In the genomic region with DNA sequence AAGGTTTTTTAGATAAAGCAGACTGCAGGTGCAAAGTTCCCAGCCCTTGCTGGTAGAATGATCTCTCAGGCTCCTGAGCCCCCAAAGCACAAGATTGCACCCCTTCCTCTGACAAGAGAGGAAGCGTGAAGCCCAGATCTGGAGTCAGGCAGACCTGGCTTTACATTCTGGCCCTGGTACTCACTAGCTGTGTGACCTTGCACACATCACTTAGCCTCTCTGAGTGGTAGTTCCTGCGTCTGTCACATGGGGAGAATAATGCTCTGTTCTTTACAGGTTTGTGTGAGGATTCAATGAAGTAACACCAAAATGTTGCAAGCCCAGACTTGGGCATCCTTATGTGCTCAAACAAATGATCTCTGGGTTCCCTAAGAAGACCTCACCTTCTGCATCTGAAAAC, we compare ENCODE assay signal across 13 cellular contexts.
DNase-seq lines count a peak whose midpoint lies in the region; ATAC-seq, FAIRE-seq and TF ChIP-seq lines count a peak whose summit lies in the region.
"Had no signal": no experiment of that assay in that cellular context is flagged by ENCODE, and none has a peak within 500 bp of the region (broad histone marks: within the 10 kb centered on the region; RNA-seq: fewer than 3 reads in every experiment).

No MANE protein-coding gene starts in this region.

- H3K56ac ChIP-seq in IMR-90 (ENCODE audit: extremely low read depth, insufficient read depth, low read length): peak overlapping the region; percentile 92

- peaks cover 1% of the 10 kb centered on the region; the same call in 1 of the 2 replicates for H3K36me3 ChIP-seq in IMR-90 (ENCODE audit: control insufficient read depth, insufficient read depth, low read length)
- H3K36me3 ChIP-seq in esophagus squamous epithelium: no peaks in the 10 kb centered on the region

- H2AK9ac ChIP-seq in IMR-90 (replicated peaks; ENCODE audit: low read depth, low read length, poor library complexity): peak overlapping the region; percentile 97

- no TSS peak for BruUV-seq in IMR-90 (replicated peaks; lab: Mats Ljungman, UMichigan)

- H3K4me3 Mint-ChIP-seq in osteocyte (ENCODE audit: unreplicated experiment) (no peak overlapping the region), immature natural killer cell (peak overlapping the region in 2 of 5 donors; percentile 37 to 62)

- TF ChIP-seq POLR2A in A549 (IDR thresholded peaks at IDR 0.05; ENCODE audit: low read length): no peak
- TF ChIP-seq POLR2A in IMR-90 (IDR thresholded peaks at IDR 0.05; ENCODE audit: low read depth, low read length): no peak
- TF ChIP-seq POLR2A in esophagus squamous epithelium (IDR thresholded peaks at IDR 0.05): no peak

- H3K4ac ChIP-seq in IMR-90 (ENCODE audit: low read depth, low read length): peak overlapping the region; percentile 87

- H3K4me1 Mint-ChIP-seq in osteocyte (ENCODE audit: unreplicated experiment) (peaks cover 51% of the 10 kb centered on the region), immature natural killer cell (peaks cover 0 to 4% of the 10 kb centered on the region in 2 donors)

- peak overlapping the region; percentile 28 to 94; a peak in 3 of 4 replicates for H4K8ac ChIP-seq in IMR-90 (ENCODE audit: low read depth in 2 of 2, low read length in 2 of 2)

- dilution Hi-C loops in IMR-90 (cut with HindIII; ENCODE audit: low sequenced_read_pairs, unreplicated experiment): no loop called here

- peak overlapping the region; percentile 92 for H4K91ac ChIP-seq in IMR-90 (ENCODE audit: insufficient read depth, low read depth, low read length)

- H2BK20ac ChIP-seq in IMR-90 (ENCODE audit: low read depth, low read length): peak overlapping the region; percentile 50

- no peak overlapping the region for H2BK5ac ChIP-seq in IMR-90 (ENCODE audit: low read depth, low read length, poor library complexity, severe bottlenecking)

- no peaks in the 10 kb centered on the region for H3K9me3 Mint-ChIP-seq in osteocyte (ENCODE audit: unreplicated experiment)
- H3K9me3 Mint-ChIP-seq in immature natural killer cell: peaks cover 0 to 1% (median 0%) of the 10 kb centered on the region in 6 donors
- H3K9me3 Mint-ChIP-seq: activated naive CD4-positive, alpha-beta T cell treated with anti-CD3 and anti-CD28 coated beads, Interleukin-2, amount 50 U/mL, for 72 hours had no signal

- no peak for TF ChIP-seq EP300 in A549 (IDR thresholded peaks at IDR 0.05)

- H2AFZ ChIP-seq in IMR-90 (replicated peaks; ENCODE audit: low read length, poor library complexity): no peak overlapping the region

- peak overlapping the region; percentile 69 for H2BK120ac ChIP-seq in IMR-90 (ENCODE audit: low read depth, low read length)

- H3K27ac ChIP-seq in A549 (peak overlapping the region; percentile 91 to 92; a peak in 5 of 6 replicates), IMR-90 (ENCODE audit: insufficient read depth, low read length) (peak overlapping the region; percentile 28; the same call in 1 of the 2 replicates), esophagus squamous epithelium (peak overlapping the region in 3 of 4 donors; percentile 88 to 98 (median 93))

- H3K9me1 ChIP-seq in IMR-90 (ENCODE audit: insufficient read depth, low read length): peaks cover 24% of the 10 kb centered on the region

- H3K27me3 Mint-ChIP-seq in osteocyte (ENCODE audit: unreplicated experiment) (no peaks in the 10 kb centered on the region), immature natural killer cell (ENCODE audit: low read depth in 3 of 3) (peaks cover 7 to 21% (median 15%) of the 10 kb centered on the region in 3 donors)

- ATAC-seq in A549 (0 out of 6 replicates have a peak, but pooled peaks of 1 of the 2 experiments have one; percentile 6), IMR-90 (ENCODE audit: low read depth) (no peak), GM19455 (IDR thresholded peaks at IDR 0.05; ENCODE audit: unreplicated experiment) (no peak)

- no peak for FAIRE-seq in A549 (lab: Jason Lieb, UNC)
- FAIRE-seq: keratinocyte had no signal

- no peaks in the 10 kb centered on the region; the same call in 1 of the 2 replicates for H4K20me1 ChIP-seq in IMR-90 (ENCODE audit: insufficient read depth, low read length)

- H2BK15ac ChIP-seq in IMR-90 (ENCODE audit: low read depth, low read length): peak overlapping the region; percentile 68

- POLR2A ChIA-PET in A549 (lab: Yijun Ruan, JAX): interaction anchor here (1.6 kb wide), 1 partner anchor 8 kb away, joined by 4 read pairs; no protein-coding TSS in a partner anchor
- POLR2A ChIA-PET in IMR-90 (lab: Charles Lee; ENCODE audit: unreplicated experiment): no interaction called here

- H3K27me3 ChIP-seq in IMR-90 (ENCODE audit: control insufficient read depth, insufficient read depth, low read length) (no peaks in the 10 kb centered on the region), esophagus squamous epithelium (peaks cover 0 to 43% (median 0%) of the 10 kb centered on the region in 4 donors)

- DNase-seq in A549 (ENCODE audit: low read depth in 1 of 2, low spot score in 1 of 2) (no peak), IMR-90 (no peak), esophagus squamous epithelium (lab: John Stamatoyannopoulos, UW) (no peak), osteocyte (ENCODE audit: extremely low spot score, unreplicated experiment) (no peak), immature natural killer cell (no peak), GM10266 (ENCODE audit: extremely low spot score) (no peak), Ammon's horn (ENCODE audit: low spot score) (no peak)
- DNase-seq: NCI-H187 treated with DMSO at 0.1 percent for 48 hours, NCI-H774, SIG-M5 had no signal

- H3K9ac ChIP-seq in IMR-90 (ENCODE audit: low read depth, low read length): peak overlapping the region; percentile 82; the same call in 1 of the 2 replicates

- 48% methylated on average over 2 of the region's 2 CpGs for WGBS in A549 (ENCODE audit: missing lambda C conversion rate)
- WGBS in IMR-90 (ENCODE audit: extremely low coverage in 2 of 2, insufficient read length in 1 of 2), 2 experiments: no CpG with 5 or more reads among the region's 2 CpGs
- 25 to 83% methylated on average over 1 to 2 of the region's 2 CpGs for WGBS in esophagus squamous epithelium, 2 donors

- CTCF ChIA-PET in A549 (lab: Yijun Ruan, JAX) (interaction anchor here (0.8 to 14.8 kb wide), 5 partner anchors 9 to 138 kb away, joined by 3 to 465 read pairs (median 224); partner anchors contain the start of gene SMAD6), IMR-90 (lab: Yijun Ruan, JAX) (interaction anchor here (0.6 kb wide), 1 partner anchor 91 kb away, joined by 3 read pairs; no protein-coding TSS in a partner anchor)

- in situ Hi-C loops in IMR-90 (cut with MboI; ENCODE audit: low sequenced_read_pairs): loop anchor here (25.0 kb wide), 1 partner anchor 131 kb away; the partner anchor contains the start of gene SMAD6

- no peaks in the 10 kb centered on the region for H3K36me3 Mint-ChIP-seq in osteocyte (ENCODE audit: unreplicated experiment)
- H3K36me3 Mint-ChIP-seq in immature natural killer cell: peaks cover 0 to 4% (median 0%) of the 10 kb centered on the region in 3 donors
- H3K36me3 Mint-ChIP-seq: activated naive CD4-positive, alpha-beta T cell treated with anti-CD3 and anti-CD28 coated beads, Interleukin-2, amount 50 U/mL, for 72 hours had no signal

- H2AK5ac ChIP-seq in IMR-90 (ENCODE audit: low read depth, low read length): peak overlapping the region; percentile 93

- H3K14ac ChIP-seq in IMR-90 (replicated peaks; ENCODE audit: low read depth, low read length): peak overlapping the region; percentile 78

- no peak for TF ChIP-seq CTCF in A549 (IDR thresholded peaks at IDR 0.05)
- no peak for TF ChIP-seq CTCF in IMR-90 (conservative IDR thresholded peaks at IDR 0.05; ENCODE audit: low read depth, low read length)
- no peak for TF ChIP-seq CTCF in esophagus squamous epithelium (IDR thresholded peaks at IDR 0.05)
- TF ChIP-seq CTCF in osteocyte (IDR thresholded peaks at IDR 0.05): no peak
- no peak for TF ChIP-seq CTCF in GM10266 (IDR thresholded peaks at IDR 0.05; ENCODE audit: control insufficient read depth, insufficient read depth, low read depth, missing control alignments)

- peaks cover 26 to 64% of the 10 kb centered on the region in 2 experiments for H3K79me1 ChIP-seq in IMR-90 (ENCODE audit: low read depth in 1 of 2, low read length in 2 of 2)

- H3K27ac Mint-ChIP-seq in osteocyte (ENCODE audit: unreplicated experiment) (peak overlapping the region; percentile 94), immature natural killer cell (no peak overlapping the region)
- H3K27ac Mint-ChIP-seq: activated naive CD4-positive, alpha-beta T cell treated with anti-CD3 and anti-CD28 coated beads, Interleukin-2, amount 50 U/mL, for 72 hours had no signal

- H3K9me3 ChIP-seq in A549 (no peaks in the 10 kb centered on the region), IMR-90 (ENCODE audit: control insufficient read depth, insufficient read depth, low read length) (no peaks in the 10 kb centered on the region), esophagus squamous epithelium (no peaks in the 10 kb centered on the region)

- TF ChIP-seq RAD21 in A549 (conservative IDR thresholded peaks at IDR 0.05 in 1 of 2, IDR thresholded peaks at IDR 0.05 in 1 of 2) (no peak), IMR-90 (IDR thresholded peaks at IDR 0.05; ENCODE audit: low read length) (no peak)

- intact Hi-C loops in IMR-90 (cut with micrococcal nuclease): loop anchor here (5.0 kb wide), 1 partner anchor 41 kb away; no protein-coding TSS in a partner anchor
- intact Hi-C loops in esophagus squamous epithelium (cut with DNase I): loop anchor here (10.0 kb wide), 1 partner anchor 159 kb away; no protein-coding TSS in a partner anchor

- H4K5ac ChIP-seq in IMR-90 (ENCODE audit: low read depth, low read length): no peak overlapping the region

- no peak overlapping the region for H3K4me3 ChIP-seq in A549
- H3K4me3 ChIP-seq in IMR-90 (ENCODE audit: insufficient read depth, low read depth, low read length): no peak overlapping the region
- no peak overlapping the region for H3K4me3 ChIP-seq in esophagus squamous epithelium

- H3K4me2 ChIP-seq in A549 (peak overlapping the region; percentile 90), IMR-90 (ENCODE audit: low read depth, low read length) (no peak overlapping the region; the same call in 1 of the 2 replicates)

- H3K4me1 ChIP-seq in A549: peaks cover 34% of the 10 kb centered on the region
- H3K4me1 ChIP-seq in IMR-90 (ENCODE audit: control insufficient read depth, insufficient read depth, low read length): peaks cover 27% of the 10 kb centered on the region
- H3K4me1 ChIP-seq in esophagus squamous epithelium: peaks cover 15 to 34% (median 17%) of the 10 kb centered on the region in 3 donors

- no peak overlapping the region for H3K18ac ChIP-seq in IMR-90 (ENCODE audit: low read depth, low read length)

- peak overlapping the region; percentile 86 for H3K23ac ChIP-seq in IMR-90 (ENCODE audit: low read depth, low read length)

TF ChIP-seq in A549, 52 proteins besides CTCF, POLR2A, EP300 and RAD21 (continues in another document):
- TF ChIP-seq HOXA7 (CRISPR knock-in tag; IDR thresholded peaks at IDR 0.05) (no peak), HOXB5 (CRISPR knock-in tag; IDR thresholded peaks at IDR 0.05) (no peak), KDM1A (IDR thresholded peaks at IDR 0.05; ENCODE audit: low read depth) (0 out of 2 replicates have a peak, but pooled peaks have one; percentile 59)

Comparison
In these comparisons a context has a peak if more than half of its experiments do, and no peak if none do; other contexts are left out.
1. H3K27ac ChIP-seq: peak in every context shown above with its lines; median percentile 93 in esophagus squamous epithelium; 92 in A549; 28 in IMR-90.